In genomic region chr7:121138262-121138933, GRCh38 we compare ENCODE assay signal across 8 cellular contexts.
DNase-seq lines count a peak whose midpoint lies in the region; ATAC-seq and TF ChIP-seq lines count a peak whose summit lies in the region.

No MANE protein-coding gene starts in this region.

- DNase-seq in NCI-H524 (lab: John Stamatoyannopoulos, UW) (peak; percentile 0 to 28), NCI-H524 treated with DMSO at 0.1 percent for 48 hours (lab: John Stamatoyannopoulos, UW) (no peak), NCI-H128 (lab: John Stamatoyannopoulos, UW; ENCODE audit: unreplicated experiment) (peak; percentile 56), body of pancreas (peak; percentile 50 to 72 (median 65)), GF-D8 (lab: John Stamatoyannopoulos, UW) (no peak), inferior parietal cortex (ENCODE audit: extremely low spot score) (no peak), Ammon's horn (ENCODE audit: low spot score) (no peak)

- intact Hi-C loops in body of pancreas (cut with DNase I) = no loop called here

- H3K36me3 ChIP-seq in body of pancreas (replicated peaks in 1 of 2; ENCODE audit: insufficient read depth in 1 of 2, low read depth in 2 of 2) = no peaks in the 10 kb centered on the region

- ATAC-seq in HG02571 (IDR thresholded peaks at IDR 0.05; ENCODE audit: unreplicated experiment) = peak; percentile 100
- peak; percentile 75 for ATAC-seq in body of pancreas

- H3K4me3 ChIP-seq in body of pancreas = no peak overlapping the region

- no peaks in the 10 kb centered on the region for H3K9me3 ChIP-seq in body of pancreas

- WGBS in body of pancreas, 2 donors = 38 to 45% methylated on average over 8 of the region's 8 CpGs

- no peaks in the 10 kb centered on the region for H3K4me1 ChIP-seq in body of pancreas

- H3K27me3 ChIP-seq in body of pancreas = no peaks in the 10 kb centered on the region

- no peak for TF ChIP-seq CTCF in body of pancreas (IDR thresholded peaks at IDR 0.05)

- no peak overlapping the region for H3K27ac ChIP-seq in body of pancreas

- no peak for TF ChIP-seq POLR2A in body of pancreas (IDR thresholded peaks at IDR 0.05)

Comparison
In these comparisons a context has a peak if more than half of its experiments do, and no peak if none do; other contexts are left out.
1. DNase-seq: peak in NCI-H524 (2 of 2), NCI-H128 (single experiment) and body of pancreas (4 of 4); none in NCI-H524 treated with DMSO at 0.1 percent for 48 hours (single experiment), GF-D8 (single experiment), inferior parietal cortex (single experiment) and Ammon's horn (single experiment).